In the genomic region with DNA sequence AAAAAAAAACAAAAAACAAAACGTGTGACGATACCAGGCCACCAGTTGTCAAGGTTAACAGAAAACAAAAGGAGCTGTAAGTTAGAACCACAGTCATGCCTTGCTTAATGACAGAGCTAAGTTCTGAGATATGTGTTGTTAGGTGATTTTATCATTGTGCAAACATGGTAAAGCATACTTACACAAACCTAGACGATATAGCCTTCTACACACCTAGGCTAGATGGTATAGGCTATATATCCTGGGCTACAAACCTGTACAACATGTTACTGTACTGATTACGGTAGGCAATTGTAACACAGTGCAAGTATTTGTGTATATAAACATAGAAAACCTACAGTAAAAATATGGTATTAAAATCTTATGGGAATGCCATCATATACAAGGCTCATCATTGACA, we compare ENCODE assay signal across 18 cellular contexts.
DNase-seq lines count a peak whose midpoint lies in the region; ATAC-seq, FAIRE-seq and TF ChIP-seq lines count a peak whose summit lies in the region.
"Had no signal": no experiment of that assay in that cellular context is flagged by ENCODE, and none has a peak within 500 bp of the region (broad histone marks: within the 10 kb centered on the region; RNA-seq: fewer than 3 reads in every experiment).

No MANE protein-coding gene starts in this region.

- H3K36me3 ChIP-seq in small intestine (ENCODE audit: control insufficient read depth in 2 of 2, insufficient read depth in 2 of 2, low read length in 2 of 2) (no peaks in the 10 kb centered on the region), WERI-Rb-1 (no peaks in the 10 kb centered on the region)
- H3K36me3 ChIP-seq: BLaER1, HAP-1 had no signal

- peak; percentile 54 for ATAC-seq in left colon
- ATAC-seq: CD8-positive, alpha-beta T cell; GM23338 had no signal

- H3K4me1 ChIP-seq in small intestine (ENCODE audit: control insufficient read depth in 2 of 2, insufficient read depth in 1 of 2, low read depth in 1 of 2, low read length in 1 of 2): no peaks in the 10 kb centered on the region
- H3K4me1 ChIP-seq: Caco-2, HAP-1 had no signal

- TF ChIP-seq CTCF in LNCaP clone FGC (IDR thresholded peaks at IDR 0.05; ENCODE audit: control insufficient read depth, extremely low read depth, insufficient read depth) (no peak), WERI-Rb-1 (IDR thresholded peaks at IDR 0.05; ENCODE audit: low read depth, low read length) (no peak)

- FAIRE-seq in GM12892 (lab: Jason Lieb, UNC) (peak; percentile 24), small intestine (lab: Jason Lieb, UNC) (no peak)
- FAIRE-seq: G401.6, H54 had no signal

- TF ChIP-seq POLR2A in GM12892 (IDR thresholded peaks at IDR 0.05; ENCODE audit: low read depth, low read length): no peak

- H3K9me3 ChIP-seq in small intestine (ENCODE audit: control insufficient read depth, low read depth): no peaks in the 10 kb centered on the region
- no peaks in the 10 kb centered on the region for H3K9me3 ChIP-seq in WERI-Rb-1 (ENCODE audit: severe bottlenecking)
- H3K9me3 ChIP-seq: BLaER1, Caco-2, HAP-1 had no signal

- in situ Hi-C loops in KBM-7 (cut with MboI; ENCODE audit: low pct_unique_long_range_greater_than_20kb, low sequenced_read_pairs): no loop called here

- intact Hi-C loops in left colon (cut with DNase I, micrococcal nuclease): no loop called here

- no peak overlapping the region for H3K4me3 ChIP-seq in LNCaP clone FGC (ENCODE audit: low read depth, low read length)
- H3K4me3 ChIP-seq in small intestine (ENCODE audit: low read depth in 1 of 2, low read length in 2 of 2): no peak overlapping the region
- H3K4me3 ChIP-seq in WERI-Rb-1 (ENCODE audit: low read depth, low read length): no peak overlapping the region
- H3K4me3 ChIP-seq: BLaER1, GM23338, HAP-1 had no signal

- WGBS in small intestine, 3 donors: 28 to 61% (median 30%) methylated on average over 4 of the region's 4 CpGs

- no peak for DNase-seq in GM12892 (ENCODE audit: insufficient read length)
- DNase-seq in LNCaP clone FGC (ENCODE audit: low read depth): peak; percentile 57
- DNase-seq in left colon: no peak
- peak; percentile 24 for DNase-seq in small intestine
- no peak for DNase-seq in WERI-Rb-1
- no peak for DNase-seq in SHP77 treated with DMSO at 0.1 percent for 48 hours (lab: John Stamatoyannopoulos, UW)
- DNase-seq in KBM-7: no peak
- DNase-seq: Caco-2; CD4-positive, CD25-positive, alpha-beta regulatory T cell; CD8-positive, alpha-beta T cell; DMS153; DND-41 had no signal

- H3K27me3 ChIP-seq in small intestine (ENCODE audit: control insufficient read depth in 2 of 2, insufficient read depth in 2 of 2, low read length in 2 of 2) (no peaks in the 10 kb centered on the region), WERI-Rb-1 (ENCODE audit: insufficient read depth, low read depth, severe bottlenecking) (no peaks in the 10 kb centered on the region)
- H3K27me3 ChIP-seq: BLaER1 had no signal

- H3K27ac ChIP-seq in small intestine (ENCODE audit: low read depth in 1 of 2, low read length in 1 of 2) (no peak overlapping the region), WERI-Rb-1 (no peak overlapping the region)
- H3K27ac ChIP-seq: BLaER1, C4-2B had no signal

Comparison
In these comparisons a context has a peak if more than half of its experiments do, and no peak if none do; other contexts are left out.
1. DNase-seq: peak in LNCaP clone FGC (single experiment) and small intestine (single experiment); none in GM12892 (single experiment), left colon (0 of 2), WERI-Rb-1 (single experiment), SHP77 treated with DMSO at 0.1 percent for 48 hours (single experiment) and KBM-7 (single experiment).